24 cellular contexts compared by ENCODE assay signal in genomic region chr19:772043-772442, GRCh38. TPM values are rescaled to one million over a fixed set of nuclear protein-coding genes. Genes with fewer than 3 reads are reported as not detected.
"Had no signal": no experiment of that assay in that cellular context is flagged by ENCODE, and none has a peak within 500 bp of the region (broad histone marks: within the 10 kb centered on the region; RNA-seq: fewer than 3 reads in every experiment).

No MANE protein-coding gene starts in this region.

- H3K4me3 ChIP-seq: heart left ventricle, lung, right atrium auricular region, upper lobe of left lung, uterus had no signal

- H3K27me3 ChIP-seq: heart left ventricle, neutrophil, right atrium auricular region, upper lobe of left lung, uterus had no signal

- ATAC-seq: left colon had no signal

- H3K9me3 ChIP-seq: heart left ventricle, neutrophil, right atrium auricular region, upper lobe of left lung, uterus had no signal

- H3K36me3 ChIP-seq: heart left ventricle, neutrophil, right atrium auricular region, upper lobe of left lung, uterus had no signal

- FAIRE-seq: endometrium, frontal cortex, small intestine had no signal

- DNase-seq: effector memory CD4-positive, alpha-beta T cell; heart left ventricle; hippocampal formation; left colon; left ventricle myocardium superior; naive thymus-derived CD4-positive, alpha-beta T cell; nephron progenitor cell; posterior cingulate gyrus; small intestine; stimulated activated CD4-positive, alpha-beta T cell treated with anti-CD3 and anti-CD28 coated beads, Interleukin-12 subunit alpha, Interleukin-12 subunit beta, amount 100 ng/mL, for 4 hours; stimulated activated naive CD4-positive, alpha-beta T cell treated with Interleukin-2 at 50 U/mL for 16 hours; upper lobe of left lung; uterus had no signal

- H3K4me1 ChIP-seq: uterus had no signal

- H3K27ac ChIP-seq: heart left ventricle, neutrophil, right atrium auricular region, uterus had no signal

RNA-seq across cellular contexts. Expression of gene MISP, which starts 21.1 kb away (rescaled TPM):
- total RNA-seq: fibroblast of lung; left ventricle myocardium superior; mononuclear cell; naive thymus-derived CD4-positive, alpha-beta T cell had no signal
- polyA plus RNA-seq: fibroblast of lung; naive thymus-derived CD4-positive, alpha-beta T cell had no signal

RNA-seq across cellular contexts. Expression of gene PLPPR3, which starts 49.7 kb away (rescaled TPM):
- total RNA-seq: esophagus mucosa; left colon; left ventricle myocardium superior; mesenteric fat pad; mononuclear cell; naive thymus-derived CD4-positive, alpha-beta T cell; right atrium auricular region had no signal
- polyA plus RNA-seq: heart left ventricle; naive thymus-derived CD4-positive, alpha-beta T cell had no signal

RNA-seq across cellular contexts. Expression of gene AZU1, which starts 55.6 kb away (rescaled TPM):
- total RNA-seq: esophagus mucosa, glomerular endothelial cell, kidney epithelial cell, left colon, left ventricle myocardium superior, right atrium auricular region had no signal
- polyA plus RNA-seq: fibroblast of lung; naive thymus-derived CD4-positive, alpha-beta T cell; small intestine had no signal
